Comparison of ENCODE assay signal across 8 cellular contexts in genomic region chr19:42386974-42387707, GRCh38. TPM values are rescaled to one million over a fixed set of nuclear protein-coding genes. Genes with fewer than 3 reads are reported as not detected.
A peak's percentile ranks its signal among the peaks of the same experiment; 100 is the strongest.
DNase-seq lines count a peak whose midpoint lies in the region; FAIRE-seq and TF ChIP-seq lines count a peak whose summit lies in the region.

No MANE protein-coding gene starts in this region.

- DNase-seq in GM12891 (ENCODE audit: insufficient read length, low spot score) = peak; percentile 80
- DNase-seq in NCI-H1105 treated with DMSO at 0.1 percent for 48 hours (lab: John Stamatoyannopoulos, UW) = peak; percentile 79
- peak; percentile 40 for DNase-seq in amniotic epithelial cell (ENCODE audit: low read depth)
- peak; percentile 82 for DNase-seq in hepatocyte (ENCODE audit: low spot score)
- DNase-seq in GDM1 (lab: John Stamatoyannopoulos, UW) = no peak
- no peak for DNase-seq in cerebellar nuclear complex (lab: John Stamatoyannopoulos, UW)

- TF ChIP-seq CTCF in hepatocyte (IDR thresholded peaks at IDR 0.05; ENCODE audit: poor library complexity) = peak; percentile 51

- H3K36me3 ChIP-seq in hepatocyte (replicated peaks; ENCODE audit: insufficient read depth, low read depth) (no peaks in the 10 kb centered on the region), skeletal muscle satellite cell (ENCODE audit: insufficient read depth, low read length) (no peaks in the 10 kb centered on the region)

- H3K4me2 ChIP-seq in hepatocyte (peak overlapping the region; percentile 93), skeletal muscle satellite cell (ENCODE audit: low read length) (peak overlapping the region; percentile 93)

- peak; percentile 59 for FAIRE-seq in GM12891 (lab: Jason Lieb, UNC)

- H4K20me1 ChIP-seq in hepatocyte (ENCODE audit: insufficient read depth, poor library complexity, severe bottlenecking) = no peaks in the 10 kb centered on the region

- H3K4me3 Mint-ChIP-seq in T-helper 1 cell treated with Interleukin-12 subunit alpha and Interleukin-12 subunit beta and Interleukin-4 antibody, amounts not matched to agents 30 μg/mL and 1 μg/mL, for 36 hours = peak overlapping the region; percentile 49

- 2% methylated on average over 31 of the region's 48 CpGs for WGBS in hepatocyte (ENCODE audit: low lambda C conversion rate, missing lambda C conversion rate)

- H3K4me1 ChIP-seq in hepatocyte (ENCODE audit: insufficient read depth) (no peaks in the 10 kb centered on the region), skeletal muscle satellite cell (ENCODE audit: control insufficient read depth, insufficient read depth, low read length) (peaks cover 7% of the 10 kb centered on the region)

- no peak for TF ChIP-seq POLR2A in GM12891 (IDR thresholded peaks at IDR 0.05; ENCODE audit: low read depth, low read length)

- no peaks in the 10 kb centered on the region for H3K79me2 ChIP-seq in hepatocyte

- peak overlapping the region; percentile 66 for H3K4me3 ChIP-seq in hepatocyte
- H3K4me3 ChIP-seq in skeletal muscle satellite cell (ENCODE audit: low read length) = peak overlapping the region; percentile 67

- H3K4me1 Mint-ChIP-seq in T-helper 1 cell treated with Interleukin-12 subunit alpha and Interleukin-12 subunit beta and Interleukin-4 antibody, amounts not matched to agents 30 μg/mL and 1 μg/mL, for 36 hours (ENCODE audit: low read depth) = peaks cover 5% of the 10 kb centered on the region

- H3K9me3 Mint-ChIP-seq in T-helper 1 cell treated with Interleukin-12 subunit alpha and Interleukin-12 subunit beta and Interleukin-4 antibody, amounts not matched to agents 30 μg/mL and 1 μg/mL, for 36 hours = no peaks in the 10 kb centered on the region

- no peaks in the 10 kb centered on the region for H3K9me2 ChIP-seq in hepatocyte (replicated peaks; ENCODE audit: insufficient read depth)

- H3K9me3 ChIP-seq in hepatocyte (ENCODE audit: low read depth) (no peaks in the 10 kb centered on the region), skeletal muscle satellite cell (replicated peaks; ENCODE audit: low read length) (no peaks in the 10 kb centered on the region)

- H3K36me3 Mint-ChIP-seq in T-helper 1 cell treated with Interleukin-12 subunit alpha and Interleukin-12 subunit beta and Interleukin-4 antibody, amounts not matched to agents 30 μg/mL and 1 μg/mL, for 36 hours (ENCODE audit: low read depth) = no peaks in the 10 kb centered on the region

- peaks cover 25% of the 10 kb centered on the region for H3K27me3 ChIP-seq in hepatocyte
- peaks cover 42% of the 10 kb centered on the region for H3K27me3 ChIP-seq in skeletal muscle satellite cell (ENCODE audit: control insufficient read depth, insufficient read depth, low read length)

- no peak overlapping the region for H3K27ac Mint-ChIP-seq in T-helper 1 cell treated with Interleukin-12 subunit alpha and Interleukin-12 subunit beta and Interleukin-4 antibody, amounts not matched to agents 30 μg/mL and 1 μg/mL, for 36 hours

- peak overlapping the region; percentile 64 for H3K27ac ChIP-seq in hepatocyte

- H3K9ac ChIP-seq in skeletal muscle satellite cell (ENCODE audit: low read depth, low read length) = no peak overlapping the region

- H2AFZ ChIP-seq in hepatocyte = peak overlapping the region; percentile 97

- peaks cover 41% of the 10 kb centered on the region for H3K27me3 Mint-ChIP-seq in T-helper 1 cell treated with Interleukin-12 subunit alpha and Interleukin-12 subunit beta and Interleukin-4 antibody, amounts not matched to agents 30 μg/mL and 1 μg/mL, for 36 hours (ENCODE audit: low read depth)

TF ChIP-seq in GM12891, 5 proteins besides CTCF, POLR2A, EP300 and RAD21:
- no peak for TF ChIP-seq SPI1 (IDR thresholded peaks at IDR 0.05; ENCODE audit: low read depth, low read length)
- no peak for TF ChIP-seq TAF1 (IDR thresholded peaks at IDR 0.05; ENCODE audit: low read depth, low read length)
- TF ChIP-seq POLR2AphosphoS5 (IDR thresholded peaks at IDR 0.05; ENCODE audit: low read depth, low read length) = no peak
- no peak for TF ChIP-seq PAX5 (IDR thresholded peaks at IDR 0.05; ENCODE audit: insufficient read depth, low read length, severe bottlenecking)
- TF ChIP-seq POU2F2 (IDR thresholded peaks at IDR 0.05; ENCODE audit: low read depth, low read length) = no peak

RNA-seq across cellular contexts. Expression of gene CNFN, which starts 3.0 kb away (rescaled TPM):
- polyA plus RNA-seq in GM12891 (2012; ENCODE audit: low read depth, missing spikeins) = not detected
- total RNA-seq in hepatocyte = 0.93 TPM in 1 of 2 replicates, not detected in the other
- polyA plus RNA-seq in hepatocyte = 8.3 and 8.8 TPM in 2 replicates
- not detected in 2 replicates for total RNA-seq in skeletal muscle satellite cell (2012; rRNA removed)

RNA-seq across cellular contexts. Expression of gene LIPE, which starts 40.0 kb away (rescaled TPM):
- polyA plus RNA-seq in GM12891 (2012; ENCODE audit: low read depth, missing spikeins) = 6.7 TPM
- 6.4 and 11.2 TPM in 2 replicates for total RNA-seq in hepatocyte
- 5.4 and 7.1 TPM in 2 replicates for polyA plus RNA-seq in hepatocyte
- 1.5 TPM in 2 replicates for total RNA-seq in skeletal muscle satellite cell (2012; rRNA removed)

RNA-seq across cellular contexts. Expression of gene CXCL17, which starts 55.6 kb away (rescaled TPM):
- not detected for polyA plus RNA-seq in GM12891 (2012; ENCODE audit: low read depth, missing spikeins)
- 4.4 and 6.7 TPM in 2 replicates for total RNA-seq in hepatocyte
- polyA plus RNA-seq in hepatocyte = 15.3 and 16.7 TPM in 2 replicates
- not detected in 2 replicates for total RNA-seq in skeletal muscle satellite cell (2012; rRNA removed)

Comparison
In these comparisons a context has a peak if more than half of its experiments do, and no peak if none do; other contexts are left out.
1. DNase-seq: peak in GM12891 (single experiment), NCI-H1105 treated with DMSO at 0.1 percent for 48 hours (single experiment), amniotic epithelial cell (single experiment) and hepatocyte (single experiment); none in GDM1 (single experiment) and cerebellar nuclear complex (0 of 2).